Comparison of ENCODE assay signal across 11 cellular contexts in the genomic region with DNA sequence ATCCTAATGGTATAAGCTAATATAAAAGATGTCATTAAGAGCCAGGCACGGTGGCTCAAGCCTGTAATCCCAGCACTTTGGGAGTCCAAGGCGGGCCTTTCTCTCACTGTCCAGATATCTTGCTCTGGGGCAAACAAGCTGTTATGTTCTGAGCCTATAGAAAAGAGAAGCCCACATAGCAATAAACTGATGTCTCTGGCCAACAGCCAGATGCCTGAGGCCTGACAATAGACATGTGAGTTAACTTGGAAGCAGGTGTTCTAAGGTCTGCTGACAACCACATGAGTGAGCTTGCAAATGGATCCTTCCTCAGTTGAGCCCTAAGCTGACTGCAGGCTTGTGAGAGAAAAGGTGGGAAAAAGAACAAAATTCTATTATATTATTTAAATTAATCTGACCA. TPM values are rescaled to one million over a fixed set of nuclear protein-coding genes. Genes with fewer than 3 reads are reported as not detected.
A peak's percentile ranks its signal among the peaks of the same experiment; 100 is the strongest.
DNase-seq lines count a peak whose midpoint lies in the region; ATAC-seq, FAIRE-seq and TF ChIP-seq lines count a peak whose summit lies in the region.
"Had no signal": no experiment of that assay in that cellular context is flagged by ENCODE, and none has a peak within 500 bp of the region (broad histone marks: within the 10 kb centered on the region; RNA-seq: fewer than 3 reads in every experiment).

No MANE protein-coding gene starts in this region.

- H3K4me1 ChIP-seq in right cardiac atrium (ENCODE audit: control insufficient read depth, insufficient read depth, low read length), result peaks cover 7% of the 10 kb centered on the region
- H3K4me1 ChIP-seq in transverse colon, result peaks cover 5 to 21% (median 9%) of the 10 kb centered on the region in 4 donors

- WGBS in right cardiac atrium, result 78% methylated on average over 2 of the region's 2 CpGs
- WGBS in transverse colon (ENCODE audit: low coverage in 1 of 2), 2 donors, result 44 to 90% methylated on average over 2 of the region's 2 CpGs

- no peak for FAIRE-seq in bronchial epithelial cell (lab: Jason Lieb, UNC)

- peaks cover 1% of the 10 kb centered on the region for H3K36me3 ChIP-seq in bronchial epithelial cell (ENCODE audit: control insufficient read depth, insufficient read depth, low read length)
- peaks cover 0 to 10% (median 2%) of the 10 kb centered on the region in 4 donors for H3K36me3 ChIP-seq in transverse colon

- H3K9me3 ChIP-seq in right cardiac atrium (ENCODE audit: control insufficient read depth, low read length), result no peaks in the 10 kb centered on the region
- no peaks in the 10 kb centered on the region for H3K9me3 ChIP-seq in transverse colon

- TF ChIP-seq CTCF in bronchial epithelial cell (IDR thresholded peaks at IDR 0.05; ENCODE audit: insufficient read depth, low read length, severe bottlenecking) (no peak), transverse colon (IDR thresholded peaks at IDR 0.05) (no peak)

- intact Hi-C loops in Right ventricle myocardium inferior (cut with DNase I), result no loop called here
- intact Hi-C loops in right cardiac atrium (cut with DNase I), result no loop called here
- intact Hi-C loops in transverse colon (cut with DNase I; ENCODE audit: low total_unique reads), result no loop called here

- no peak overlapping the region for H3K27ac ChIP-seq in right cardiac atrium (ENCODE audit: low read length)
- no peak overlapping the region for H3K27ac ChIP-seq in transverse colon
- H3K27ac ChIP-seq: GM23248 had no signal

- ATAC-seq in Right ventricle myocardium inferior (peak; percentile 32), right cardiac atrium (no peak), GM19395 (IDR thresholded peaks at IDR 0.05; ENCODE audit: unreplicated experiment) (no peak), GM21723 (IDR thresholded peaks at IDR 0.05; ENCODE audit: unreplicated experiment) (no peak)

- TF ChIP-seq POLR2A in transverse colon (IDR thresholded peaks at IDR 0.05), result no peak

- H3K4me3 ChIP-seq in right cardiac atrium (ENCODE audit: low read length), result no peak overlapping the region
- no peak overlapping the region for H3K4me3 ChIP-seq in bronchial epithelial cell (ENCODE audit: low read depth, low read length)
- H3K4me3 ChIP-seq in transverse colon, result no peak overlapping the region
- H3K4me3 ChIP-seq: GM23248 had no signal

- H3K27me3 ChIP-seq in right cardiac atrium (ENCODE audit: control insufficient read depth, insufficient read depth) (no peaks in the 10 kb centered on the region), bronchial epithelial cell (ENCODE audit: control insufficient read depth, insufficient read depth, low read length) (no peaks in the 10 kb centered on the region), transverse colon (no peaks in the 10 kb centered on the region)

- no peak for DNase-seq in Right ventricle myocardium inferior (ENCODE audit: missing footprints)
- no peak for DNase-seq in right cardiac atrium
- peak; percentile 90 for DNase-seq in NCI-H226
- peak; percentile 61 for DNase-seq in bronchial epithelial cell (ENCODE audit: low read depth)
- DNase-seq in transverse colon, result peak; percentile 25
- DNase-seq in nucleus accumbens (lab: John Stamatoyannopoulos, UW), result no peak
- DNase-seq: cerebellar nuclear complex, GM23248, posterior cingulate gyrus had no signal

- in situ Hi-C loops in transverse colon (cut with MboI; ENCODE audit: low pct_ligation_motif_present in 1 of 4, low pct_unique_long_range_greater_than_20kb in 1 of 4, low sequenced_read_pairs in 3 of 4), result no loop called here

- TF ChIP-seq EP300 in transverse colon (IDR thresholded peaks at IDR 0.05; ENCODE audit: low read depth), result no peak

RNA-seq across cellular contexts. Expression of gene YAF2, which starts 25.0 kb away (rescaled TPM):
- 86.1 TPM for total RNA-seq in Right ventricle myocardium inferior
- total RNA-seq in right cardiac atrium, result 10 to 100 TPM; 82.0 to 93.9 (median 87.2) TPM
- 42.6 TPM for polyA plus RNA-seq in right cardiac atrium
- 11.8 and 14.2 TPM in 2 replicates for total RNA-seq in bronchial epithelial cell
- total RNA-seq in transverse colon, result 10 to 100 TPM; 22.7 to 55.4 (median 24.5) TPM

Comparison
In these comparisons a context has a peak if more than half of its experiments do, and no peak if none do; other contexts are left out.
1. DNase-seq: peak in NCI-H226 (single experiment), bronchial epithelial cell (single experiment) and transverse colon (single experiment); none in Right ventricle myocardium inferior (single experiment), right cardiac atrium (0 of 3) and nucleus accumbens (0 of 56).